In genomic region chr2:740446-741293, GRCh38 we compare ENCODE assay signal across 8 cellular contexts.
DNase-seq lines count a peak whose midpoint lies in the region; ATAC-seq, FAIRE-seq and TF ChIP-seq lines count a peak whose summit lies in the region.

No MANE protein-coding gene starts in this region.

- no peaks in the 10 kb centered on the region for H3K36me3 ChIP-seq in prostate gland

- intact Hi-C loops in prostate gland (cut with DNase I): loop anchor here (5.0 kb wide), 1 partner anchor 68 kb away; no protein-coding TSS in a partner anchor

- no peaks in the 10 kb centered on the region for H3K27me3 ChIP-seq in prostate gland (replicated peaks; ENCODE audit: insufficient read depth)

- H3K4me1 ChIP-seq in prostate gland (replicated peaks): no peaks in the 10 kb centered on the region

- no peak for FAIRE-seq in GM12892 (lab: Jason Lieb, UNC)

- H3K4me3 ChIP-seq in Jurkat, Clone E6-1 (ENCODE audit: low read length): peak overlapping the region; percentile 63
- H3K4me3 ChIP-seq in prostate gland: peak overlapping the region; percentile 26 to 39

- DNase-seq in GM04503 (ENCODE audit: low read depth) (peak; percentile 90), SHP77 treated with DMSO at 0.1 percent for 48 hours (lab: John Stamatoyannopoulos, UW) (peak; percentile 88), astrocyte of the hippocampus (ENCODE audit: low read depth, low spot score) (peak; percentile 81), hepatic stellate cell (ENCODE audit: low spot score) (peak; percentile 54), prostate gland (ENCODE audit: low spot score) (peak; percentile 60), GM12892 (ENCODE audit: insufficient read length) (no peak)
- peak; percentile 54 for DNase-seq in Jurkat, Clone E6-1 (ENCODE audit: low read depth, low spot score)

- peak overlapping the region; percentile 72 for H3K27ac ChIP-seq in prostate gland

- 5% methylated on average over 34 of the region's 39 CpGs for WGBS in prostate gland

- H3K9me3 ChIP-seq in prostate gland: no peaks in the 10 kb centered on the region

- TF ChIP-seq CTCF in prostate gland (IDR thresholded peaks at IDR 0.05): no peak

- TF ChIP-seq POLR2A in prostate gland (IDR thresholded peaks at IDR 0.05): no peak
- TF ChIP-seq POLR2A in GM12892 (IDR thresholded peaks at IDR 0.05; ENCODE audit: low read depth, low read length): no peak

- no peak for ATAC-seq in HG03521 (IDR thresholded peaks at IDR 0.05; ENCODE audit: unreplicated experiment)
